ENCODE assay signal across 13 cellular contexts in genomic region chr7:29084832-29085231, GRCh38.
DNase-seq lines count a peak whose midpoint lies in the region; ATAC-seq, FAIRE-seq and TF ChIP-seq lines count a peak whose summit lies in the region.
"Had no signal": no experiment of that assay in that cellular context is flagged by ENCODE, and none has a peak within 500 bp of the region (broad histone marks: within the 10 kb centered on the region; RNA-seq: fewer than 3 reads in every experiment).

No MANE protein-coding gene starts in this region.

- no peak overlapping the region for H3K27ac ChIP-seq in GM12878 (ENCODE audit: control insufficient read depth, insufficient read depth)
- H3K27ac ChIP-seq: WERI-Rb-1 had no signal

- SMC1A ChIA-PET in GM12878 (lab: Charles Lee; ENCODE audit: uncharacterized antibody, unreplicated experiment): no interaction called here

- CTCF ChIA-PET in GM12878 (lab: Yijun Ruan, JAX): no interaction called here

- TF ChIP-seq EP300 in GM12878 (IDR thresholded peaks at IDR 0.05; ENCODE audit: borderline replicate concordance in 1 of 2, control insufficient read depth in 1 of 2, low read depth in 2 of 2, low read length in 2 of 2): no peak

- H3K4me3 ChIP-seq in GM12878 (no peak overlapping the region), mucosa of descending colon (no peak overlapping the region)

- DNase-seq in GM12878 (ENCODE audit: low read depth, low spot score): peak; percentile 23
- no peak for DNase-seq in mucosa of descending colon
- DNase-seq in activated T-cell treated with anti-CD3 and anti-CD28 coated beads for 4 hours: no peak
- DNase-seq in T-helper 9 cell: no peak
- DNase-seq: CD4-positive, alpha-beta T cell; cerebellar nuclear complex; NCI-H2107; WERI-Rb-1 had no signal

- H3K4me1 ChIP-seq in GM12878 (ENCODE audit: control insufficient read depth, insufficient read depth, low read length) (no peaks in the 10 kb centered on the region; the same call in 1 of the 2 replicates), mucosa of descending colon (ENCODE audit: low read depth) (peaks cover 14% of the 10 kb centered on the region)

- H3K9ac ChIP-seq in GM12878 (ENCODE audit: control insufficient read depth, insufficient read depth, low read length): no peak overlapping the region

- H3K4me2 ChIP-seq in GM12878 (ENCODE audit: control insufficient read depth, insufficient read depth): no peak overlapping the region

- intact Hi-C loops in GM12878 (cut with micrococcal nuclease; ENCODE audit: unreplicated experiment): no loop called here
- intact Hi-C loops in mucosa of descending colon (cut with DNase I, micrococcal nuclease): no loop called here

- ATAC-seq in GM18508 (IDR thresholded peaks at IDR 0.05; ENCODE audit: insufficient read depth, unreplicated experiment): peak; percentile 91
- ATAC-seq in GM21528 (IDR thresholded peaks at IDR 0.05; ENCODE audit: low FRiP score, unreplicated experiment): peak; percentile 92
- ATAC-seq in HG03442 (IDR thresholded peaks at IDR 0.05; ENCODE audit: unreplicated experiment): peak; percentile 92
- ATAC-seq in GM12878: peak; percentile 80
- ATAC-seq in mucosa of descending colon: no peak
- ATAC-seq in HG02852 (IDR thresholded peaks at IDR 0.05; ENCODE audit: unreplicated experiment): no peak

- RAD21 ChIA-PET in GM12878 (lab: Charles Lee; ENCODE audit: unreplicated experiment): no interaction called here

- no peaks in the 10 kb centered on the region for H3K27me3 ChIP-seq in GM12878 (replicated peaks in 1 of 2; ENCODE audit: control insufficient read depth in 2 of 2, insufficient read depth in 2 of 2, low read length in 1 of 2)

- in situ Hi-C loops in GM12878 (cut with MboI): no loop called here

- no peaks in the 10 kb centered on the region for H4K20me1 ChIP-seq in GM12878 (ENCODE audit: control insufficient read depth, insufficient read depth)

- no peak for TF ChIP-seq RAD21 in GM12878 (IDR thresholded peaks at IDR 0.05; ENCODE audit: insufficient read depth, low read depth, low read length)

- H3K36me3 ChIP-seq in GM12878 (ENCODE audit: control insufficient read depth in 2 of 2, insufficient read depth in 2 of 2, low read length in 1 of 2): no peaks in the 10 kb centered on the region
- H3K36me3 ChIP-seq in mucosa of descending colon (ENCODE audit: low read depth): no peaks in the 10 kb centered on the region
- H3K36me3 ChIP-seq: WERI-Rb-1 had no signal

- no peak overlapping the region for H2AFZ ChIP-seq in GM12878 (ENCODE audit: control insufficient read depth, low read depth, low read length)

- no TSS peak for BruUV-seq in GM12878 (replicated peaks; lab: Mats Ljungman, UMichigan)

- no peak for TF ChIP-seq POLR2A in GM12878 (IDR thresholded peaks at IDR 0.05; ENCODE audit: low read depth, low read length)

- POLR2A ChIA-PET in GM12878 (lab: Charles Lee): no interaction called here

- H3K79me2 ChIP-seq in GM12878 (ENCODE audit: control insufficient read depth, insufficient read depth, low read length): no peaks in the 10 kb centered on the region

- no peaks in the 10 kb centered on the region; the same call in 2 of the 3 replicates for H3K9me3 ChIP-seq in GM12878 (replicated peaks; ENCODE audit: control insufficient read depth, insufficient read depth, low read length)
- H3K9me3 ChIP-seq in mucosa of descending colon: no peaks in the 10 kb centered on the region

- TF ChIP-seq CTCF in GM12878 (IDR thresholded peaks at IDR 0.05 in 2 of 3, conservative IDR thresholded peaks at IDR 0.05 in 1 of 3; ENCODE audit: control insufficient read depth in 2 of 3, extremely low read depth in 1 of 3, insufficient read depth in 1 of 3, low read depth in 3 of 3, low read length in 3 of 3) (no peak), mucosa of descending colon (IDR thresholded peaks at IDR 0.05) (no peak)

- FAIRE-seq in GM12878 (lab: Jason Lieb, UNC): no peak
- FAIRE-seq: H1 had no signal

TF ChIP-seq in GM12878, 131 proteins besides CTCF, POLR2A, EP300 and RAD21 (continues in another document):
- TF ChIP-seq ESRRA (IDR thresholded peaks at IDR 0.05; ENCODE audit: low read length) (no peak), DPF2 (IDR thresholded peaks at IDR 0.05) (no peak), GATAD2B (conservative IDR thresholded peaks at IDR 0.05; ENCODE audit: low read depth) (no peak), FOS (IDR thresholded peaks at IDR 0.05; ENCODE audit: borderline replicate concordance, extremely low read depth, insufficient read length) (no peak), TCF7 (IDR thresholded peaks at IDR 0.05; ENCODE audit: borderline replicate concordance) (no peak), MTA2 (IDR thresholded peaks at IDR 0.05; ENCODE audit: low read depth) (peak; percentile 46), CREB1 (IDR thresholded peaks at IDR 0.05; ENCODE audit: low read depth) (no peak), MTA3 (IDR thresholded peaks at IDR 0.05; ENCODE audit: borderline replicate concordance, low read length) (no peak), E4F1 (IDR thresholded peaks at IDR 0.05; ENCODE audit: borderline replicate concordance, partially characterized antibody) (no peak), ZNF24 (IDR thresholded peaks at IDR 0.05) (no peak), CBFB (IDR thresholded peaks at IDR 0.05; ENCODE audit: low read depth) (no peak), CEBPZ (IDR thresholded peaks at IDR 0.05; ENCODE audit: low read depth, low read length) (no peak), ZNF207 (IDR thresholded peaks at IDR 0.05; ENCODE audit: borderline replicate concordance) (no peak), ATF3 (IDR thresholded peaks at IDR 0.05; ENCODE audit: borderline replicate concordance, extremely low read depth, low read depth, low read length) (no peak), ELK1 (IDR thresholded peaks at IDR 0.05; ENCODE audit: low read depth, low read length) (no peak), MXI1 (IDR thresholded peaks at IDR 0.05; ENCODE audit: low read depth, low read length) (no peak), TARDBP (IDR thresholded peaks at IDR 0.05; ENCODE audit: borderline replicate concordance) (no peak), CEBPB (IDR thresholded peaks at IDR 0.05; ENCODE audit: borderline replicate concordance in 1 of 2, low read depth in 2 of 2, low read length in 2 of 2) (no peak), ASH2L (IDR thresholded peaks at IDR 0.05; ENCODE audit: borderline replicate concordance, low read depth) (no peak), CBX5 (IDR thresholded peaks at IDR 0.05; ENCODE audit: low read depth) (no peak), MEF2B (IDR thresholded peaks at IDR 0.05; ENCODE audit: partially characterized antibody, poor library complexity, severe bottlenecking) (no peak)

Comparison
In these comparisons a context has a peak if more than half of its experiments do, and no peak if none do; other contexts are left out.
1. ATAC-seq: peak in GM18508 (single experiment), GM21528 (single experiment), HG03442 (single experiment) and GM12878 (single experiment); none in mucosa of descending colon (single experiment) and HG02852 (single experiment).